8 cellular contexts compared by ENCODE assay signal in the genomic region with DNA sequence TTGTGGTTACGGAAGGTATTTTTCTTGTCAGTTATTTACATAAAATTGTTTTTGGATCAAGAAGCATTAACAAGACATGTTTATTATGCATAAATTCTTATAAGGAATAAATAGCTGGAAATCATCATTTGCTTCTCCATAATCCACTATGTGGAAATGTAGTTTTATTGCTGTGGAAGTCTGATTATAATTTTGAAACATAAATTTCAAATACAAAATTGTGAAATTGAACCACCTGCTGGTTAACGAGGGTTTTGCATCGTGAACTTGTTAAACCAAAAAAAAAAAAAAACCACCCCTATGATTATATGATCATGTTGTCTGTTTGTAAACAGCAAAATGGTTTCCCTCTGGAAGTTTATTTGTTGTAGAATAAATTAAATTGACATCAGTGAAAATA. TPM values are rescaled to one million over a fixed set of nuclear protein-coding genes. Genes with fewer than 3 reads are reported as not detected.
A peak's percentile ranks its signal among the peaks of the same experiment; 100 is the strongest.
DNase-seq lines count a peak whose midpoint lies in the region; ATAC-seq and TF ChIP-seq lines count a peak whose summit lies in the region.

No MANE protein-coding gene starts in this region.

- ATAC-seq in HG02981 (IDR thresholded peaks at IDR 0.05; ENCODE audit: unreplicated experiment) (no peak), HG02885 (IDR thresholded peaks at IDR 0.05; ENCODE audit: poor library complexity, unreplicated experiment) (no peak)

- H3K4me3 ChIP-seq in GM12875 (ENCODE audit: low read depth, low read length) = no peak overlapping the region
- no peak overlapping the region for H3K4me3 ChIP-seq in adipocyte (ENCODE audit: low read length)
- no peak overlapping the region for H3K4me3 ChIP-seq in kidney epithelial cell (ENCODE audit: low read depth, low read length)

- peaks cover 13% of the 10 kb centered on the region for H3K4me1 ChIP-seq in adipocyte (ENCODE audit: control insufficient read depth, insufficient read depth, low read length)

- H3K36me3 ChIP-seq in adipocyte (ENCODE audit: control insufficient read depth, insufficient read depth, low read length, severe bottlenecking) (peaks cover 62% of the 10 kb centered on the region), kidney epithelial cell (ENCODE audit: control insufficient read depth, insufficient read depth, low read length) (peaks cover 3% of the 10 kb centered on the region)

- TF ChIP-seq CTCF in AG09319 (IDR thresholded peaks at IDR 0.05; ENCODE audit: low read depth, low read length) = peak; percentile 46
- TF ChIP-seq CTCF in GM12875 (IDR thresholded peaks at IDR 0.05; ENCODE audit: borderline replicate concordance, insufficient read depth, low read depth, low read length) = 0 out of 2 replicates have a peak, but pooled peaks have one; percentile 12
- TF ChIP-seq CTCF in kidney epithelial cell (IDR thresholded peaks at IDR 0.05; ENCODE audit: insufficient read depth, low read length, poor library complexity, severe bottlenecking) = peak; percentile 42

- DNase-seq in AG09319 (ENCODE audit: extremely low read depth, low read depth) (no peak), adipocyte (ENCODE audit: low read depth) (peak; percentile 70), kidney epithelial cell (ENCODE audit: low read depth) (no peak), DMS79 treated with DMSO at 0.1 percent for 48 hours (lab: John Stamatoyannopoulos, UW) (no peak)
- DNase-seq in activated naive CD4-positive, alpha-beta T cell treated with Interleukin-2 at 50 U/mL for 16 hours = no peak

- no peaks in the 10 kb centered on the region for H3K9me3 ChIP-seq in adipocyte (ENCODE audit: control insufficient read depth, low read length)

- no peaks in the 10 kb centered on the region for H3K27me3 ChIP-seq in adipocyte (replicated peaks; ENCODE audit: control insufficient read depth, insufficient read depth, low read length)
- H3K27me3 ChIP-seq in kidney epithelial cell (ENCODE audit: control insufficient read depth, insufficient read depth, low read length) = no peaks in the 10 kb centered on the region

- H3K9ac ChIP-seq in adipocyte (ENCODE audit: low read length) = no peak overlapping the region

RNA-seq across cellular contexts. Expression of a gene that starts 25.9 kb away (rescaled TPM):
- total RNA-seq in kidney epithelial cell = 15.6 and 19.7 TPM in 2 replicates

RNA-seq across cellular contexts. Expression of a gene that starts 35.8 kb away (rescaled TPM):
- 13.5 and 14.5 TPM in 2 replicates for total RNA-seq in kidney epithelial cell
